Comparison of ENCODE assay signal across 26 cellular contexts in the genomic region with DNA sequence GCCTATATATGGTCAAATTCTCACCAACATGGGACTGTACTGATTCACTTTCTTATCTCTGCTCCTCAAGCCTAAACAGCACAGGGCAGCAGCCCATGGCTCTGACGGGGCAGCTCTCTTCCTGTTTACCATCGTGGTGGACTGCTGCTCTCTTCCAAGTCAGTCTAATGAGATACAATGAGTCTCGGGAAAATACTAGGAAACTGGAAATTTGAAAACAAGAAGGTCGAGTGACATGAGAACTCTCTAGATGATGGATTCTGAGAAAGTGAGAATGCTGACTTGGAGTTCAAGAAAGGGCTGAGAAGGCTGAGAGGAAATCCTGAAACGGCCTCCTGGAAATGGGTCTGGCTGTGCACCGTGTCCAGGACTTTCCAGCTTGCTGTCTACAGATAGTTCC.
DNase-seq lines count a peak whose midpoint lies in the region; ATAC-seq and TF ChIP-seq lines count a peak whose summit lies in the region.
"Had no signal": no experiment of that assay in that cellular context is flagged by ENCODE, and none has a peak within 500 bp of the region (broad histone marks: within the 10 kb centered on the region; RNA-seq: fewer than 3 reads in every experiment).

No MANE protein-coding gene starts in this region.

- no peaks in the 10 kb centered on the region for H3K36me3 Mint-ChIP-seq in mesothelial cell of epicardium
- H3K36me3 Mint-ChIP-seq: CD4-positive, alpha-beta memory T cell had no signal

- DNase-seq in left cardiac atrium: no peak
- no peak for DNase-seq in right atrium auricular region (ENCODE audit: low spot score)
- DNase-seq in esophagus squamous epithelium (lab: John Stamatoyannopoulos, UW): no peak
- DNase-seq in mesothelial cell of epicardium (ENCODE audit: low spot score in 2 of 2, unreplicated experiment in 2 of 2): no peak
- peak in 1 of 2 donors; percentile 28 for DNase-seq in upper lobe of left lung
- DNase-seq: activated CD4-positive, alpha-beta T cell treated with anti-CD3 and anti-CD28 coated beads, Interleukin-2, amount 10 ng/mL, durations not matched to agents 7 days and 5 days; activated gamma-delta T cell treated with Interleukin-2 at 50 U/mL for 16 hours; activated T-cell treated with anti-CD3 and anti-CD28 coated beads, Interleukin-2, amount 50 U/mL, for 4 hours; CD4-positive, alpha-beta memory T cell; cerebellar nuclear complex; H7; left colon; mucosa of descending colon; NCI-H1092 treated with DMSO at 0.1 percent for 48 hours; NCI-H187; NCI-H524 treated with DMSO at 0.1 percent for 48 hours; nephron progenitor cell; posterior cingulate gyrus; SHP77; sigmoid colon; stimulated activated CD4-positive, alpha-beta T cell treated with anti-CD3 and anti-CD28 coated beads, Interleukin-15, amount 100 ng/mL, for 24 hours; stimulated activated naive CD8-positive, alpha-beta T cell treated with anti-CD3 and anti-CD28 coated beads, Interleukin-15, Interleukin-2, amounts not matched to agents 100 U/mL and 50 U/mL, for 24 hours had no signal

- peak overlapping the region; percentile 81 for H3K27ac Mint-ChIP-seq in mesothelial cell of epicardium
- H3K27ac Mint-ChIP-seq: activated CD4-positive, alpha-beta T cell treated with anti-CD3 and anti-CD28 coated beads, Interleukin-2, amount 10 ng/mL, durations not matched to agents 7 days and 5 days; CD4-positive, alpha-beta memory T cell; nephron progenitor cell had no signal

- peaks cover 28% of the 10 kb centered on the region for H3K4me1 Mint-ChIP-seq in mesothelial cell of epicardium
- H3K4me1 Mint-ChIP-seq: activated CD4-positive, alpha-beta T cell treated with anti-CD3 and anti-CD28 coated beads, Interleukin-2, amount 10 ng/mL, durations not matched to agents 7 days and 5 days had no signal

- no peak overlapping the region for H3K4me3 ChIP-seq in right atrium auricular region
- H3K4me3 ChIP-seq in esophagus squamous epithelium: no peak overlapping the region
- no peak overlapping the region for H3K4me3 ChIP-seq in upper lobe of left lung
- H3K4me3 ChIP-seq: GM12878, mucosa of descending colon, sigmoid colon had no signal

- H3K27ac ChIP-seq in right atrium auricular region (peak overlapping the region in 1 of 2 donors; percentile 23), esophagus squamous epithelium (peak overlapping the region in 3 of 4 donors; percentile 10 to 45 (median 35)), upper lobe of left lung (peak overlapping the region; percentile 48 to 75 (median 64))

- peak in 3 of 4 donors; percentile 46 to 78 (median 61) for TF ChIP-seq EP300 in upper lobe of left lung (IDR thresholded peaks at IDR 0.05)

- no peak overlapping the region for H3K4me3 Mint-ChIP-seq in mesothelial cell of epicardium
- H3K4me3 Mint-ChIP-seq: activated CD4-positive, alpha-beta T cell treated with anti-CD3 and anti-CD28 coated beads, Interleukin-2, amount 10 ng/mL, durations not matched to agents 7 days and 5 days; activated T-cell treated with anti-CD3 and anti-CD28 coated beads, Interleukin-2, amount 50 U/mL, for 4 hours; CD4-positive, alpha-beta memory T cell; nephron progenitor cell had no signal

- no peak for TF ChIP-seq CTCF in right atrium auricular region (IDR thresholded peaks at IDR 0.05)
- no peak for TF ChIP-seq CTCF in esophagus squamous epithelium (IDR thresholded peaks at IDR 0.05)
- no peak for TF ChIP-seq CTCF in mesothelial cell of epicardium (IDR thresholded peaks at IDR 0.05; ENCODE audit: unreplicated experiment)
- TF ChIP-seq CTCF in upper lobe of left lung (IDR thresholded peaks at IDR 0.05): no peak

- H3K27me3 ChIP-seq in right atrium auricular region (no peaks in the 10 kb centered on the region), esophagus squamous epithelium (peaks cover 0 to 3% (median 0%) of the 10 kb centered on the region in 4 donors), upper lobe of left lung (no peaks in the 10 kb centered on the region)
- H3K27me3 ChIP-seq: sigmoid colon had no signal

- no peaks in the 10 kb centered on the region for H3K9me3 Mint-ChIP-seq in mesothelial cell of epicardium
- H3K9me3 Mint-ChIP-seq: activated CD4-positive, alpha-beta T cell treated with anti-CD3 and anti-CD28 coated beads, Interleukin-2, amount 10 ng/mL, durations not matched to agents 7 days and 5 days; activated T-cell treated with anti-CD3 and anti-CD28 coated beads, Interleukin-2, amount 50 U/mL, for 4 hours; CD4-positive, alpha-beta memory T cell; nephron progenitor cell had no signal

- 23 to 37% methylated on average over 6 of the region's 6 CpGs for WGBS in esophagus squamous epithelium, 2 donors
- WGBS in upper lobe of left lung, 2 donors: 34 to 36% methylated on average over 6 of the region's 6 CpGs

- peak; percentile 36 to 44 for ATAC-seq in left cardiac atrium
- ATAC-seq in upper lobe of left lung (ENCODE audit: low FRiP score in 2 of 2): peak in 1 of 2 donors; percentile 61
- no peak for ATAC-seq in GM18502 (IDR thresholded peaks at IDR 0.05; ENCODE audit: poor library complexity, unreplicated experiment)
- ATAC-seq in HG03196 (IDR thresholded peaks at IDR 0.05; ENCODE audit: unreplicated experiment): no peak
- ATAC-seq in GM19463 (IDR thresholded peaks at IDR 0.05; ENCODE audit: unreplicated experiment): no peak
- ATAC-seq: activated T-cell treated with anti-CD3 and anti-CD28 coated beads, Interleukin-2, amount 50 U/mL, for 4 hours; GM12878; left colon; mucosa of descending colon; stimulated activated naive CD8-positive, alpha-beta T cell treated with anti-CD3 and anti-CD28 coated beads, Interleukin-15, Interleukin-2, amounts not matched to agents 100 U/mL and 50 U/mL, for 24 hours had no signal

- H3K9me3 ChIP-seq in right atrium auricular region (peaks cover 0 to 3% of the 10 kb centered on the region in 2 donors), esophagus squamous epithelium (no peaks in the 10 kb centered on the region), upper lobe of left lung (no peaks in the 10 kb centered on the region)
- H3K9me3 ChIP-seq: mucosa of descending colon, sigmoid colon had no signal

- TF ChIP-seq POLR2A in esophagus squamous epithelium (IDR thresholded peaks at IDR 0.05) (no peak), upper lobe of left lung (IDR thresholded peaks at IDR 0.05) (no peak)

- H3K4me1 ChIP-seq in right atrium auricular region (no peaks in the 10 kb centered on the region), esophagus squamous epithelium (peaks cover 0 to 17% (median 2%) of the 10 kb centered on the region in 3 donors), upper lobe of left lung (peaks cover 7 to 11% (median 9%) of the 10 kb centered on the region in 4 donors)
- H3K4me1 ChIP-seq: sigmoid colon had no signal

- intact Hi-C loops in left cardiac atrium (cut with DNase I): no loop called here
- intact Hi-C loops in esophagus squamous epithelium (cut with DNase I): no loop called here

- H3K36me3 ChIP-seq in right atrium auricular region (no peaks in the 10 kb centered on the region), esophagus squamous epithelium (no peaks in the 10 kb centered on the region), upper lobe of left lung (no peaks in the 10 kb centered on the region)
- H3K36me3 ChIP-seq: sigmoid colon had no signal

- H3K27me3 Mint-ChIP-seq in mesothelial cell of epicardium (ENCODE audit: low read depth): no peaks in the 10 kb centered on the region
- H3K27me3 Mint-ChIP-seq: activated CD4-positive, alpha-beta T cell treated with anti-CD3 and anti-CD28 coated beads, Interleukin-2, amount 10 ng/mL, durations not matched to agents 7 days and 5 days had no signal

Comparison
In these comparisons a context has a peak if more than half of its experiments do, and no peak if none do; other contexts are left out.
1. ATAC-seq: peak in left cardiac atrium (2 of 2); none in GM18502 (single experiment), HG03196 (single experiment) and GM19463 (single experiment).